In genomic region chr7:101299511-101300464, GRCh38 we compare ENCODE assay signal across 1 cellular context.
TF ChIP-seq lines count a peak whose summit lies in the region.

No MANE protein-coding gene starts in this region.

TF ChIP-seq in HepG2, 621 proteins besides CTCF, POLR2A, EP300 and RAD21 (continued from another document and continues in another):
- no peak for TF ChIP-seq ZBTB3 (CRISPR knock-in tag; IDR thresholded peaks at IDR 0.05; ENCODE audit: borderline replicate concordance, low read depth)
- no peak for TF ChIP-seq ZNF577 (CRISPR knock-in tag; IDR thresholded peaks at IDR 0.05; ENCODE audit: borderline replicate concordance, low read depth)
- no peak for TF ChIP-seq FOXC1 (CRISPR knock-in tag; IDR thresholded peaks at IDR 0.05; ENCODE audit: borderline replicate concordance)
- no peak for TF ChIP-seq ZNF292 (CRISPR knock-in tag; IDR thresholded peaks at IDR 0.05; ENCODE audit: borderline replicate concordance, low read depth)
- TF ChIP-seq KLF11 (CRISPR knock-in tag; IDR thresholded peaks at IDR 0.05), result no peak
- no peak for TF ChIP-seq ZBTB38 (CRISPR knock-in tag; IDR thresholded peaks at IDR 0.05)
- TF ChIP-seq, protein P1, sequence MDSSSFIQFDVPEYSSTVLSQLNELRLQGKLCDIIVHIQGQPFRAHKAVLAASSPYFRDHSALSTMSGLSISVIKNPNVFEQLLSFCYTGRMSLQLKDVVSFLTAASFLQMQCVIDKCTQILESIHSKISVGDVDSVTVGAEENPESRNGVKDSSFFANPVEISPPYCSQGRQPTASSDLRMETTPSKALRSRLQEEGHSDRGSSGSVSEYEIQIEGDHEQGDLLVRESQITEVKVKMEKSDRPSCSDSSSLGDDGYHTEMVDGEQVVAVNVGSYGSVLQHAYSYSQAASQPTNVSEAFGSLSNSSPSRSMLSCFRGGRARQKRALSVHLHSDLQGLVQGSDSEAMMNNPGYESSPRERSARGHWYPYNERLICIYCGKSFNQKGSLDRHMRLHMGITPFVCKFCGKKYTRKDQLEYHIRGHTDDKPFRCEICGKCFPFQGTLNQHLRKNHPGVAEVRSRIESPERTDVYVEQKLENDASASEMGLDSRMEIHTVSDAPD (CRISPR knock-in tag; IDR thresholded peaks at IDR 0.05), result no peak
- TF ChIP-seq NCOR1 (IDR thresholded peaks at IDR 0.05; ENCODE audit: borderline replicate concordance, low read length), result no peak
- TF ChIP-seq, protein P2, sequence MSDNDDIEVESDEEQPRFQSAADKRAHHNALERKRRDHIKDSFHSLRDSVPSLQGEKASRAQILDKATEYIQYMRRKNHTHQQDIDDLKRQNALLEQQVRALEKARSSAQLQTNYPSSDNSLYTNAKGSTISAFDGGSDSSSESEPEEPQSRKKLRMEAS (IDR thresholded peaks at IDR 0.05), result no peak
- TF ChIP-seq HOXD1 (CRISPR knock-in tag; IDR thresholded peaks at IDR 0.05), result no peak
- TF ChIP-seq PLRG1 (conservative IDR thresholded peaks at IDR 0.05), result no peak
- TF ChIP-seq BORCS8-MEF2B (CRISPR knock-in tag; IDR thresholded peaks at IDR 0.05), result no peak
- no peak for TF ChIP-seq ARID2 (CRISPR knock-in tag; IDR thresholded peaks at IDR 0.05; ENCODE audit: borderline replicate concordance)
- TF ChIP-seq ZFX (CRISPR knock-in tag; IDR thresholded peaks at IDR 0.05; ENCODE audit: low read depth), result 0 out of 2 replicates have a peak, but pooled peaks have one; percentile 17
- TF ChIP-seq ZNF225 (CRISPR knock-in tag; IDR thresholded peaks at IDR 0.05), result peak; percentile 29; the same call in 1 of the 2 replicates
- no peak for TF ChIP-seq ATAD3A (CRISPR knock-in tag; IDR thresholded peaks at IDR 0.05)
- TF ChIP-seq SALL1 (CRISPR knock-in tag; IDR thresholded peaks at IDR 0.05), result no peak
- TF ChIP-seq NRL (CRISPR knock-in tag; IDR thresholded peaks at IDR 0.05; ENCODE audit: borderline replicate concordance), result peak; percentile 63; the same call in 1 of the 2 replicates
- no peak for TF ChIP-seq ZBTB7A (CRISPR knock-in tag; IDR thresholded peaks at IDR 0.05)
- no peak for TF ChIP-seq ZNF503 (CRISPR knock-in tag; IDR thresholded peaks at IDR 0.05)
- no peak for TF ChIP-seq POGZ (CRISPR knock-in tag; IDR thresholded peaks at IDR 0.05)
- TF ChIP-seq, protein P3, sequence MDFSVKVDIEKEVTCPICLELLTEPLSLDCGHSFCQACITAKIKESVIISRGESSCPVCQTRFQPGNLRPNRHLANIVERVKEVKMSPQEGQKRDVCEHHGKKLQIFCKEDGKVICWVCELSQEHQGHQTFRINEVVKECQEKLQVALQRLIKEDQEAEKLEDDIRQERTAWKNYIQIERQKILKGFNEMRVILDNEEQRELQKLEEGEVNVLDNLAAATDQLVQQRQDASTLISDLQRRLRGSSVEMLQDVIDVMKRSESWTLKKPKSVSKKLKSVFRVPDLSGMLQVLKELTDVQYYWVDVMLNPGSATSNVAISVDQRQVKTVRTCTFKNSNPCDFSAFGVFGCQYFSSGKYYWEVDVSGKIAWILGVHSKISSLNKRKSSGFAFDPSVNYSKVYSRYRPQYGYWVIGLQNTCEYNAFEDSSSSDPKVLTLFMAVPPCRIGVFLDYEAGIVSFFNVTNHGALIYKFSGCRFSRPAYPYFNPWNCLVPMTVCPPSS (IDR thresholded peaks at IDR 0.05), result no peak
- TF ChIP-seq PLSCR1 (CRISPR knock-in tag; IDR thresholded peaks at IDR 0.05; ENCODE audit: borderline replicate concordance), result no peak
- no peak for TF ChIP-seq PPARG (CRISPR knock-in tag; conservative IDR thresholded peaks at IDR 0.05)
- no peak for TF ChIP-seq ZSCAN31 (CRISPR knock-in tag; IDR thresholded peaks at IDR 0.05; ENCODE audit: low read depth)
- no peak for TF ChIP-seq ZNF432 (CRISPR knock-in tag; IDR thresholded peaks at IDR 0.05; ENCODE audit: borderline replicate concordance)
- TF ChIP-seq SRSF4 (IDR thresholded peaks at IDR 0.05; ENCODE audit: low read depth, low read length, poor library complexity, severe bottlenecking), result no peak
- TF ChIP-seq CENPX (CRISPR knock-in tag; IDR thresholded peaks at IDR 0.05), result no peak
- TF ChIP-seq ZNF687 (CRISPR knock-in tag; IDR thresholded peaks at IDR 0.05), result peak; percentile 56
- TF ChIP-seq ZMYM2 (CRISPR knock-in tag; IDR thresholded peaks at IDR 0.05), result no peak
- TF ChIP-seq ZNF761 (CRISPR knock-in tag; conservative IDR thresholded peaks at IDR 0.05), result no peak
- TF ChIP-seq NCOA2 (CRISPR knock-in tag; IDR thresholded peaks at IDR 0.05), result no peak
- no peak for TF ChIP-seq NFE2 (CRISPR knock-in tag; IDR thresholded peaks at IDR 0.05)
- TF ChIP-seq, protein P4, sequence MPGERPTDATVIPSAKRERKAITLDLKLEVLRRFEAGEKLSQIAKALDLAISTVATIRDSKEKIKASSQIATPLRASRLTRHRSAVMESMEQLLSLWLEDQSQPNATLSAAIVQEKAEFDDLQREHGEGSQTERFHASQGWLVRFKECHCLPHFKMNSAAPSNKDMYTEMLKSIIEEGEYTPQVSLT (CRISPR knock-in tag; IDR thresholded peaks at IDR 0.05; ENCODE audit: borderline replicate concordance, low read depth), result no peak
- TF ChIP-seq, protein P5, sequence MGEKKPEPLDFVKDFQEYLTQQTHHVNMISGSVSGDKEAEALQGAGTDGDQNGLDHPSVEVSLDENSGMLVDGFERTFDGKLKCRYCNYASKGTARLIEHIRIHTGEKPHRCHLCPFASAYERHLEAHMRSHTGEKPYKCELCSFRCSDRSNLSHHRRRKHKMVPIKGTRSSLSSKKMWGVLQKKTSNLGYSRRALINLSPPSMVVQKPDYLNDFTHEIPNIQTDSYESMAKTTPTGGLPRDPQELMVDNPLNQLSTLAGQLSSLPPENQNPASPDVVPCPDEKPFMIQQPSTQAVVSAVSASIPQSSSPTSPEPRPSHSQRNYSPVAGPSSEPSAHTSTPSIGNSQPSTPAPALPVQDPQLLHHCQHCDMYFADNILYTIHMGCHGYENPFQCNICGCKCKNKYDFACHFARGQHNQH (CRISPR knock-in tag; IDR thresholded peaks at IDR 0.05), result no peak
- no peak for TF ChIP-seq ZBTB42 (CRISPR knock-in tag; IDR thresholded peaks at IDR 0.05)
- TF ChIP-seq, protein P6, sequence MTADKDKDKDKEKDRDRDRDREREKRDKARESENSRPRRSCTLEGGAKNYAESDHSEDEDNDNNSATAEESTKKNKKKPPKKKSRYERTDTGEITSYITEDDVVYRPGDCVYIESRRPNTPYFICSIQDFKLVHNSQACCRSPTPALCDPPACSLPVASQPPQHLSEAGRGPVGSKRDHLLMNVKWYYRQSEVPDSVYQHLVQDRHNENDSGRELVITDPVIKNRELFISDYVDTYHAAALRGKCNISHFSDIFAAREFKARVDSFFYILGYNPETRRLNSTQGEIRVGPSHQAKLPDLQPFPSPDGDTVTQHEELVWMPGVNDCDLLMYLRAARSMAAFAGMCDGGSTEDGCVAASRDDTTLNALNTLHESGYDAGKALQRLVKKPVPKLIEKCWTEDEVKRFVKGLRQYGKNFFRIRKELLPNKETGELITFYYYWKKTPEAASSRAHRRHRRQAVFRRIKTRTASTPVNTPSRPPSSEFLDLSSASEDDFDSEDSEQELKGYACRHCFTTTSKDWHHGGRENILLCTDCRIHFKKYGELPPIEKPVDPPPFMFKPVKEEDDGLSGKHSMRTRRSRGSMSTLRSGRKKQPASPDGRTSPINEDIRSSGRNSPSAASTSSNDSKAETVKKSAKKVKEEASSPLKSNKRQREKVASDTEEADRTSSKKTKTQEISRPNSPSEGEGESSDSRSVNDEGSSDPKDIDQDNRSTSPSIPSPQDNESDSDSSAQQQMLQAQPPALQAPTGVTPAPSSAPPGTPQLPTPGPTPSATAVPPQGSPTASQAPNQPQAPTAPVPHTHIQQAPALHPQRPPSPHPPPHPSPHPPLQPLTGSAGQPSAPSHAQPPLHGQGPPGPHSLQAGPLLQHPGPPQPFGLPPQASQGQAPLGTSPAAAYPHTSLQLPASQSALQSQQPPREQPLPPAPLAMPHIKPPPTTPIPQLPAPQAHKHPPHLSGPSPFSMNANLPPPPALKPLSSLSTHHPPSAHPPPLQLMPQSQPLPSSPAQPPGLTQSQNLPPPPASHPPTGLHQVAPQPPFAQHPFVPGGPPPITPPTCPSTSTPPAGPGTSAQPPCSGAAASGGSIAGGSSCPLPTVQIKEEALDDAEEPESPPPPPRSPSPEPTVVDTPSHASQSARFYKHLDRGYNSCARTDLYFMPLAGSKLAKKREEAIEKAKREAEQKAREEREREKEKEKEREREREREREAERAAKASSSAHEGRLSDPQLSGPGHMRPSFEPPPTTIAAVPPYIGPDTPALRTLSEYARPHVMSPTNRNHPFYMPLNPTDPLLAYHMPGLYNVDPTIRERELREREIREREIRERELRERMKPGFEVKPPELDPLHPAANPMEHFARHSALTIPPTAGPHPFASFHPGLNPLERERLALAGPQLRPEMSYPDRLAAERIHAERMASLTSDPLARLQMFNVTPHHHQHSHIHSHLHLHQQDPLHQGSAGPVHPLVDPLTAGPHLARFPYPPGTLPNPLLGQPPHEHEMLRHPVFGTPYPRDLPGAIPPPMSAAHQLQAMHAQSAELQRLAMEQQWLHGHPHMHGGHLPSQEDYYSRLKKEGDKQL (CRISPR knock-in tag; IDR thresholded peaks at IDR 0.05; ENCODE audit: low read depth), result no peak
- no peak for TF ChIP-seq RFX3 (CRISPR knock-in tag; IDR thresholded peaks at IDR 0.05)
- TF ChIP-seq MTA3 (CRISPR knock-in tag; IDR thresholded peaks at IDR 0.05), result no peak
- no peak for TF ChIP-seq PHF8 (CRISPR knock-in tag; IDR thresholded peaks at IDR 0.05)
- no peak for TF ChIP-seq ZEB1 (IDR thresholded peaks at IDR 0.05; ENCODE audit: insufficient replicate concordance, low read depth)
- no peak for TF ChIP-seq ZNF589 (CRISPR knock-in tag; conservative IDR thresholded peaks at IDR 0.05)
- peak; percentile 23; the same call in 1 of the 2 replicates for TF ChIP-seq GABPB1 (CRISPR knock-in tag; IDR thresholded peaks at IDR 0.05)
- no peak for TF ChIP-seq REST (IDR thresholded peaks at IDR 0.05; ENCODE audit: borderline replicate concordance in 1 of 2, low read depth in 1 of 2, low read length in 2 of 2)
- TF ChIP-seq CHD4 (IDR thresholded peaks at IDR 0.05; ENCODE audit: borderline replicate concordance, low read length), result no peak
- no peak for TF ChIP-seq ZFP90 (CRISPR knock-in tag; IDR thresholded peaks at IDR 0.05; ENCODE audit: borderline replicate concordance)
